In genomic region chr7:113008755-113009154, GRCh38 we compare ENCODE assay signal across 3 cellular contexts.
TF ChIP-seq lines count a peak whose summit lies in the region.

No MANE protein-coding gene starts in this region.

TF ChIP-seq in GM23338, 12 proteins besides CTCF, POLR2A, EP300 and RAD21 (continues in another document):
- TF ChIP-seq STAT1 (IDR thresholded peaks at IDR 0.05; ENCODE audit: unreplicated experiment), result no peak
- no peak for TF ChIP-seq ZNF331 (CRISPR knock-in tag; IDR thresholded peaks at IDR 0.05; ENCODE audit: low read depth)
- no peak for TF ChIP-seq ZNF114 (CRISPR knock-in tag; IDR thresholded peaks at IDR 0.05)
- no peak for TF ChIP-seq EZH2 (IDR thresholded peaks at IDR 0.05; ENCODE audit: low read depth, unreplicated experiment)
- TF ChIP-seq EZH2phosphoT487 (IDR thresholded peaks at IDR 0.05; ENCODE audit: unreplicated experiment), result no peak
- TF ChIP-seq POLR2AphosphoS5 (IDR thresholded peaks at IDR 0.05; ENCODE audit: low read depth), result no peak
- no peak for TF ChIP-seq NANOG (IDR thresholded peaks at IDR 0.05; ENCODE audit: borderline replicate concordance)
- TF ChIP-seq ZNF462 (CRISPR knock-in tag; IDR thresholded peaks at IDR 0.05), result no peak

TF ChIP-seq in WTC11, 78 proteins besides CTCF, POLR2A, EP300 and RAD21:
- TF ChIP-seq ZNF423 (CRISPR knock-in tag; IDR thresholded peaks at IDR 0.05) (no peak), ELF4 (CRISPR knock-in tag; IDR thresholded peaks at IDR 0.05; ENCODE audit: low read depth) (no peak), EMX1 (CRISPR knock-in tag; IDR thresholded peaks at IDR 0.05) (no peak), STAT6 (CRISPR knock-in tag; conservative IDR thresholded peaks at IDR 0.05; ENCODE audit: low read depth) (no peak)

TF ChIP-seq in H1, 55 proteins besides CTCF, POLR2A, EP300 and RAD21:
- TF ChIP-seq ASH2L (IDR thresholded peaks at IDR 0.05; ENCODE audit: low read length) (no peak), HDAC6 (IDR thresholded peaks at IDR 0.05; ENCODE audit: low read depth, low read length) (no peak), USF2 (IDR thresholded peaks at IDR 0.05; ENCODE audit: low read length) (no peak), EGR1 (IDR thresholded peaks at IDR 0.05; ENCODE audit: borderline replicate concordance, low read depth, low read length) (no peak), SP4 (IDR thresholded peaks at IDR 0.05; ENCODE audit: low read length) (no peak), CHD2 (IDR thresholded peaks at IDR 0.05; ENCODE audit: low read length) (no peak), GTF2F1 (IDR thresholded peaks at IDR 0.05; ENCODE audit: borderline replicate concordance, low read depth, low read length) (no peak), SP2 (IDR thresholded peaks at IDR 0.05; ENCODE audit: low read length) (no peak), TEAD4 (IDR thresholded peaks at IDR 0.05; ENCODE audit: low read depth, low read length) (no peak), TAF1 (IDR thresholded peaks at IDR 0.05; ENCODE audit: low read depth, low read length) (no peak), RXRA (IDR thresholded peaks at IDR 0.05; ENCODE audit: insufficient read depth, low read depth, low read length) (no peak), SIN3A (conservative IDR thresholded peaks at IDR 0.05 in 1 of 2, IDR thresholded peaks at IDR 0.05 in 1 of 2; ENCODE audit: low read depth in 1 of 2, low read length in 2 of 2) (no peak), SAP30 (IDR thresholded peaks at IDR 0.05; ENCODE audit: insufficient read depth, insufficient replicate concordance, low read length) (no peak), ZNF274 (IDR thresholded peaks at IDR 0.05; ENCODE audit: borderline replicate concordance, extremely low read depth, low read length) (no peak), ATF2 (IDR thresholded peaks at IDR 0.05; ENCODE audit: low read length) (no peak), KDM1A (IDR thresholded peaks at IDR 0.05; ENCODE audit: borderline replicate concordance, low read length) (no peak), SP1 (IDR thresholded peaks at IDR 0.05; ENCODE audit: low read depth, low read length) (no peak), E2F6 (IDR thresholded peaks at IDR 0.05) (no peak), CBX5 (IDR thresholded peaks at IDR 0.05; ENCODE audit: low read depth, low read length) (no peak)
